In the genomic region with DNA sequence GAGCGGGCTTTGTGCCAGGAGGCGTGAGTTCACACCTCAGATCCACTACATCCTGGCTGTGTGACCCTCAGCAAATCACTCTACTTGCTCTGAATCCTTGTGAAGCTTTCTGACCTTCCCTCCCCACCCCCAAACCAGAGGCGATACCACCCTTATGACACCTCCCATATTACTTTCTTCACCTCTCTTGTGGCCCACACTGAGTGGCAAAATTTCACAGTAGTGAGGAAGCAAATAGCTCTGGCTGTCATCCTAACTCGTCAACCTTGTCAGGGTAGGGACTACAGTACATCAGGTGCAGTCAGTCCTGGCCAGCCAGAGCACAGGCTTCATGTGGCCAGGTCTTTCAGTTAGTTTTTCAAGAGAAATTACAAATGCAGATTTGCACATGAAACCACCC, we compare ENCODE assay signal across 25 cellular contexts.
"Had no signal": no experiment of that assay in that cellular context is flagged by ENCODE, and none has a peak within 500 bp of the region (broad histone marks: within the 10 kb centered on the region; RNA-seq: fewer than 3 reads in every experiment).

No MANE protein-coding gene starts in this region.

- H3K27ac ChIP-seq: left lung, lower lobe of right lung, ovary, right atrium auricular region, right lobe of liver, tibial nerve had no signal

- ATAC-seq: left colon, left lung, lower lobe of right lung, right lobe of liver had no signal

- H3K36me3 Mint-ChIP-seq: stimulated activated memory B cell treated with anti-CD40 and anti-IgM and Interleukin-4, amounts not matched to agents 10 μg/mL and 1 μg/mL and 100 μg/mL, for 72 hours had no signal

- H3K4me1 ChIP-seq: right atrium auricular region, right lobe of liver, tibial nerve had no signal

- H3K4me3 ChIP-seq: left lung, lower lobe of right lung, ovary, right atrium auricular region, right lobe of liver, smooth muscle cell, tibial nerve had no signal

- DNase-seq: hippocampal formation; kidney; left colon; left lung; lower lobe of right lung; mammary epithelial cell; mesenchymal stem cell; ovary; right lobe of liver; stimulated activated CD4-positive, alpha-beta T cell treated with anti-CD3 and anti-CD28 coated beads, Interleukin-1b, Interleukin-23, amount 100 ng/mL, for 48 hours; stimulated activated CD4-positive, alpha-beta T cell treated with anti-CD3 and anti-CD28 coated beads, Interleukin-2, amount 100 ng/mL, for 48 hours; stimulated activated CD4-positive, alpha-beta T cell treated with anti-CD3 and anti-CD28 coated beads, Interleukin-4, amount 100 ng/mL, for 4 hours; stimulated activated CD8-positive, alpha-beta memory T cell treated with anti-CD3 and anti-CD28 coated beads, Interleukin-4, amount 100 ng/mL, for 48 hours; stimulated activated naive CD4-positive, alpha-beta T cell treated with Interleukin-2 at 50 U/mL for 16 hours; stimulated activated naive CD8-positive, alpha-beta T cell treated with anti-CD3 and anti-CD28 coated beads, Interleukin-15, amount 100 ng/mL, for 72 hours; substantia nigra had no signal

- H3K9me3 ChIP-seq: lower lobe of right lung, ovary, right atrium auricular region, right lobe of liver, tibial nerve had no signal

- FAIRE-seq: islet of Langerhans, kidney had no signal

- H3K27me3 ChIP-seq: left lung, ovary, right atrium auricular region, right lobe of liver, tibial nerve had no signal

- H3K27ac Mint-ChIP-seq: nephron; progenitor cell of endocrine pancreas; stimulated activated memory B cell treated with anti-CD40 and anti-IgM and Interleukin-4, amounts not matched to agents 10 μg/mL and 1 μg/mL and 100 μg/mL, for 72 hours; type B pancreatic cell had no signal

- H3K4me3 Mint-ChIP-seq: nephron; neural crest cell; stimulated activated memory B cell treated with anti-CD40 and anti-IgM and Interleukin-4, amounts not matched to agents 10 μg/mL and 1 μg/mL and 100 μg/mL, for 72 hours; stimulated activated naive CD8-positive, alpha-beta T cell treated with anti-CD3 and anti-CD28 coated beads, Interleukin-15, amount 100 ng/mL, for 72 hours; type B pancreatic cell had no signal

- H3K9me3 Mint-ChIP-seq: nephron, neural crest cell had no signal

- H3K4me2 ChIP-seq: smooth muscle cell had no signal

- H3K36me3 ChIP-seq: left lung, lower lobe of right lung, ovary, right atrium auricular region, right lobe of liver, tibial nerve had no signal
